ENCODE assay signal across 16 cellular contexts in genomic region chr14:74015965-74016364, GRCh38.
"Had no signal": no experiment of that assay in that cellular context is flagged by ENCODE, and none has a peak within 500 bp of the region (broad histone marks: within the 10 kb centered on the region; RNA-seq: fewer than 3 reads in every experiment).

No MANE protein-coding gene starts in this region.

- H3K27ac Mint-ChIP-seq: activated naive CD4-positive, alpha-beta T cell treated with anti-CD3 and anti-CD28 coated beads, Interleukin-2, amount 10 ng/mL, durations not matched to agents 7 days and 5 days; activated T-cell treated with anti-CD3 and anti-CD28 coated beads, Interleukin-2, amount 50 U/mL, for 72 hours; memory B cell had no signal

- H3K4me3 Mint-ChIP-seq: activated naive CD4-positive, alpha-beta T cell treated with anti-CD3 and anti-CD28 coated beads, Interleukin-2, amount 10 ng/mL, durations not matched to agents 7 days and 5 days; activated T-cell treated with anti-CD3 and anti-CD28 coated beads, Interleukin-2, amount 50 U/mL, for 72 hours; memory B cell; T-helper 17 cell had no signal

- DNase-seq: activated CD4-positive, alpha-beta T cell treated with anti-CD3 and anti-CD28 coated beads for 1 hour; activated effector memory CD4-positive, alpha-beta T cell treated with Interleukin-2 at 50 U/mL for 16 hours; activated naive CD4-positive, alpha-beta T cell treated with anti-CD3 and anti-CD28 coated beads, Interleukin-2, amount 10 ng/mL, durations not matched to agents 7 days and 5 days; activated T-cell treated with anti-CD3 and anti-CD28 coated beads, Interleukin-2, amount 50 U/mL, for 72 hours; cortex of kidney; glutamatergic neuron; hippocampal formation; stimulated activated CD4-positive, alpha-beta T cell treated with anti-CD3 and anti-CD28 coated beads, Interleukin-4, amount 100 ng/mL, for 24 hours; stimulated activated naive CD4-positive, alpha-beta T cell treated with Interleukin-2 at 50 U/mL for 16 hours; SW 1271; T-helper 17 cell; upper lobe of left lung had no signal

- H3K4me3 ChIP-seq: cardiac muscle cell, prostate gland, right atrium auricular region, upper lobe of left lung had no signal

- H3K27me3 Mint-ChIP-seq: activated naive CD4-positive, alpha-beta T cell treated with anti-CD3 and anti-CD28 coated beads, Interleukin-2, amount 10 ng/mL, durations not matched to agents 7 days and 5 days; memory B cell; T-helper 17 cell had no signal

- ATAC-seq: activated T-cell treated with anti-CD3 and anti-CD28 coated beads, Interleukin-2, amount 50 U/mL, for 72 hours; T-helper 17 cell had no signal

- H3K9me3 Mint-ChIP-seq: activated naive CD4-positive, alpha-beta T cell treated with anti-CD3 and anti-CD28 coated beads, Interleukin-2, amount 10 ng/mL, durations not matched to agents 7 days and 5 days; activated T-cell treated with anti-CD3 and anti-CD28 coated beads, Interleukin-2, amount 50 U/mL, for 72 hours; memory B cell had no signal
